Comparison of ENCODE assay signal across 9 cellular contexts in genomic region chr15:68056097-68056865, GRCh38. TPM values are rescaled to one million over a fixed set of nuclear protein-coding genes. Genes with fewer than 3 reads are reported as not detected.
DNase-seq lines count a peak whose midpoint lies in the region; ATAC-seq, FAIRE-seq and TF ChIP-seq lines count a peak whose summit lies in the region.
"Had no signal": no experiment of that assay in that cellular context is flagged by ENCODE, and none has a peak within 500 bp of the region (broad histone marks: within the 10 kb centered on the region; RNA-seq: fewer than 3 reads in every experiment).

No MANE protein-coding gene starts in this region.

- H3K4me2 ChIP-seq in keratinocyte (ENCODE audit: control insufficient read depth, extremely low read depth, insufficient read depth, low read depth, low read length) = peak overlapping the region; percentile 99

- H3K36me3 ChIP-seq in keratinocyte (ENCODE audit: control insufficient read depth in 2 of 2, extremely low read depth in 1 of 2, insufficient read depth in 2 of 2, low read length in 2 of 2) (peaks cover 0 to 2% of the 10 kb centered on the region in 2 experiments), thoracic aorta (no peaks in the 10 kb centered on the region)

- H2AFZ ChIP-seq in keratinocyte (ENCODE audit: control insufficient read depth, low read length) = no peak overlapping the region

- H3K4me1 Mint-ChIP-seq in activated CD8-positive, alpha-beta memory T cell treated with anti-CD3 and anti-CD28 coated beads, Interleukin-2, amount 10 ng/mL, durations not matched to agents 7 days and 5 days = peaks cover 40% of the 10 kb centered on the region
- peaks cover 39% of the 10 kb centered on the region for H3K4me1 Mint-ChIP-seq in activated CD8-positive, alpha-beta T cell treated with anti-CD3 and anti-CD28 coated beads, Interleukin-2, amount 10 ng/mL, durations not matched to agents 7 days and 5 days (ENCODE audit: low read depth)

- H3K79me2 ChIP-seq in keratinocyte (ENCODE audit: control insufficient read depth, insufficient read depth, low read length) = peaks cover 71% of the 10 kb centered on the region

- H3K9me3 ChIP-seq in keratinocyte (ENCODE audit: control insufficient read depth, low read depth, low read length) (no peaks in the 10 kb centered on the region), thoracic aorta (no peaks in the 10 kb centered on the region)

- H3K27ac ChIP-seq in keratinocyte (ENCODE audit: control insufficient read depth, insufficient read depth, low read length) (peak overlapping the region; percentile 78), thoracic aorta (no peak overlapping the region)
- H3K27ac ChIP-seq: C4-2B had no signal

- peak overlapping the region; percentile 93 for H3K9ac ChIP-seq in keratinocyte (ENCODE audit: control insufficient read depth, extremely low read depth, insufficient read depth, low read length)

- TF ChIP-seq CTCF in keratinocyte (optimal IDR thresholded peaks at IDR 0.05 in 1 of 3, IDR thresholded peaks at IDR 0.05 in 1 of 3, conservative IDR thresholded peaks at IDR 0.05 in 1 of 3; ENCODE audit: extremely low read depth in 1 of 3, insufficient read depth in 2 of 3, low read length in 3 of 3) (no peak), thoracic aorta (IDR thresholded peaks at IDR 0.05) (no peak)

- peaks cover 24% of the 10 kb centered on the region for H3K36me3 Mint-ChIP-seq in activated CD8-positive, alpha-beta memory T cell treated with anti-CD3 and anti-CD28 coated beads, Interleukin-2, amount 10 ng/mL, durations not matched to agents 7 days and 5 days
- H3K36me3 Mint-ChIP-seq in activated CD8-positive, alpha-beta T cell treated with anti-CD3 and anti-CD28 coated beads, Interleukin-2, amount 10 ng/mL, durations not matched to agents 7 days and 5 days (ENCODE audit: low read depth) = peaks cover 14% of the 10 kb centered on the region

- H3K27ac Mint-ChIP-seq in activated CD8-positive, alpha-beta memory T cell treated with anti-CD3 and anti-CD28 coated beads, Interleukin-2, amount 10 ng/mL, durations not matched to agents 7 days and 5 days = no peak overlapping the region
- H3K27ac Mint-ChIP-seq in activated CD8-positive, alpha-beta T cell treated with anti-CD3 and anti-CD28 coated beads, Interleukin-2, amount 10 ng/mL, durations not matched to agents 7 days and 5 days = no peak overlapping the region

- dilution Hi-C loops in keratinocyte (cut with MboI; ENCODE audit: extremely low pct_ligation_motif_present, low sequenced_read_pairs) = no loop called here

- H3K4me1 ChIP-seq in keratinocyte (ENCODE audit: control insufficient read depth, extremely low read depth, insufficient read depth, low read length) (peaks cover 26% of the 10 kb centered on the region), thoracic aorta (ENCODE audit: control insufficient read depth in 1 of 2, low read depth in 2 of 2) (peaks cover 34 to 35% of the 10 kb centered on the region in 2 donors)

- POLR2A ChIA-PET in activated CD8-positive, alpha-beta T cell treated with anti-CD3 and anti-CD28 coated beads, Interleukin-2, amount 10 ng/mL, durations not matched to agents 7 days and 5 days (lab: Charles Lee) = interaction anchor here (0.8 to 2.5 kb wide), 5 partner anchors 8 to 221 kb away, joined by 3 to 9 read pairs (median 5); partner anchors contain the start of gene FEM1B

- DNase-seq in activated CD8-positive, alpha-beta memory T cell treated with anti-CD3 and anti-CD28 coated beads, Interleukin-2, amount 10 ng/mL, durations not matched to agents 7 days and 5 days = no peak
- no peak for DNase-seq in activated CD8-positive, alpha-beta memory T cell treated with anti-CD3 and anti-CD28 coated beads, Interleukin-2, amount 50 U/mL, for 4 hours
- DNase-seq in activated CD8-positive, alpha-beta T cell treated with anti-CD3 and anti-CD28 coated beads, Interleukin-2, amount 10 ng/mL, durations not matched to agents 7 days and 5 days = no peak
- DNase-seq in keratinocyte (ENCODE audit: low read depth, low spot score) (no peak), thoracic aorta (ENCODE audit: low spot score) (no peak), left lobe of liver (ENCODE audit: low spot score) (no peak), NCI-H446 treated with DMSO at 0.1 percent for 48 hours (lab: John Stamatoyannopoulos, UW) (no peak)

- no peak for FAIRE-seq in keratinocyte (lab: Jason Lieb, UNC)

- peaks cover 7% of the 10 kb centered on the region for H3K9me3 Mint-ChIP-seq in activated CD8-positive, alpha-beta memory T cell treated with anti-CD3 and anti-CD28 coated beads, Interleukin-2, amount 10 ng/mL, durations not matched to agents 7 days and 5 days (ENCODE audit: low read depth)
- H3K9me3 Mint-ChIP-seq in activated CD8-positive, alpha-beta T cell treated with anti-CD3 and anti-CD28 coated beads, Interleukin-2, amount 10 ng/mL, durations not matched to agents 7 days and 5 days (ENCODE audit: insufficient read depth) = no peaks in the 10 kb centered on the region

- H4K20me1 ChIP-seq in keratinocyte (ENCODE audit: control insufficient read depth, extremely low read depth, insufficient read depth, low read length) = peaks cover 4% of the 10 kb centered on the region

- H3K4me3 Mint-ChIP-seq in activated CD8-positive, alpha-beta memory T cell treated with anti-CD3 and anti-CD28 coated beads, Interleukin-2, amount 10 ng/mL, durations not matched to agents 7 days and 5 days = peak overlapping the region; percentile 86
- peak overlapping the region; percentile 97 for H3K4me3 Mint-ChIP-seq in activated CD8-positive, alpha-beta T cell treated with anti-CD3 and anti-CD28 coated beads, Interleukin-2, amount 10 ng/mL, durations not matched to agents 7 days and 5 days

- CTCF ChIA-PET in activated CD8-positive, alpha-beta memory T cell treated with anti-CD3 and anti-CD28 coated beads, Interleukin-2, amount 10 ng/mL, durations not matched to agents 7 days and 5 days (lab: Charles Lee) = interaction anchor here (2.1 kb wide), 1 partner anchor 193 kb away, joined by 8 read pairs; no protein-coding TSS in a partner anchor
- CTCF ChIA-PET in activated CD8-positive, alpha-beta T cell treated with anti-CD3 and anti-CD28 coated beads, Interleukin-2, amount 10 ng/mL, durations not matched to agents 7 days and 5 days (lab: Charles Lee) = interaction anchor here (0.7 to 1.6 kb wide), 2 partner anchors 112 to 193 kb away, joined by 3 to 4 read pairs; no protein-coding TSS in a partner anchor

- no peak for ATAC-seq in activated CD8-positive, alpha-beta memory T cell treated with anti-CD3 and anti-CD28 coated beads, Interleukin-2, amount 10 ng/mL, durations not matched to agents 7 days and 5 days
- no peak for ATAC-seq in activated CD8-positive, alpha-beta T cell treated with anti-CD3 and anti-CD28 coated beads, Interleukin-2, amount 10 ng/mL, durations not matched to agents 7 days and 5 days
- ATAC-seq in thoracic aorta (ENCODE audit: insufficient number of reproducible peaks, low FRiP score, low read depth) (no peak), HG02938 (IDR thresholded peaks at IDR 0.05; ENCODE audit: unreplicated experiment) (no peak), left lobe of liver (no peak)

- H3K27me3 ChIP-seq in keratinocyte (ENCODE audit: control insufficient read depth, extremely low read depth, insufficient read depth, low read length) (no peaks in the 10 kb centered on the region), thoracic aorta (replicated peaks; ENCODE audit: insufficient read depth) (no peaks in the 10 kb centered on the region)

- no peaks in the 10 kb centered on the region for H3K9me1 ChIP-seq in keratinocyte (ENCODE audit: control insufficient read depth, extremely low read depth, insufficient read depth, low read length)

- H3K4me3 ChIP-seq in keratinocyte (ENCODE audit: control insufficient read depth in 2 of 3, extremely low read depth in 1 of 3, insufficient read depth in 2 of 3, low read depth in 1 of 3, low read length in 3 of 3) (peak overlapping the region; percentile 45 to 98 (median 95)), thoracic aorta (peak overlapping the region; percentile 87)

- H3K27me3 Mint-ChIP-seq in activated CD8-positive, alpha-beta memory T cell treated with anti-CD3 and anti-CD28 coated beads, Interleukin-2, amount 10 ng/mL, durations not matched to agents 7 days and 5 days = peaks cover 6% of the 10 kb centered on the region
- H3K27me3 Mint-ChIP-seq in activated CD8-positive, alpha-beta T cell treated with anti-CD3 and anti-CD28 coated beads, Interleukin-2, amount 10 ng/mL, durations not matched to agents 7 days and 5 days (ENCODE audit: low read depth) = peaks cover 5% of the 10 kb centered on the region

RNA-seq across cellular contexts. Expression of gene PIAS1, which starts 2.2 kb away (rescaled TPM):
- 10 to 100 TPM; 39.4 to 52.4 TPM for total RNA-seq in activated CD8-positive, alpha-beta memory T cell treated with anti-CD3 and anti-CD28 coated beads, Interleukin-2, amount 10 ng/mL, durations not matched to agents 7 days and 5 days
- total RNA-seq in activated CD8-positive, alpha-beta T cell treated with anti-CD3 and anti-CD28 coated beads, Interleukin-2, amount 10 ng/mL, durations not matched to agents 7 days and 5 days = 10 to 100 TPM; 40.6 to 44.2 TPM
- polyA plus RNA-seq in keratinocyte = 38.0 to 75.3 TPM (median 58.2 TPM) in 3 replicates
- 29.2 TPM for polyA plus RNA-seq in keratinocyte (2011; ENCODE audit: low read depth)
- 35.3 and 60.7 TPM in 2 replicates for polyA plus RNA-seq in keratinocyte (2011; cell fraction: cytosol; rRNA removed)
- polyA plus RNA-seq in keratinocyte (2011; cell fraction: nucleus; rRNA removed) = 143 and 177 TPM in 2 replicates
- 24.2 and 33.7 TPM in 2 replicates for polyA plus RNA-seq in keratinocyte (2012; ENCODE audit: low replicate concordance)
- polyA minus RNA-seq in keratinocyte = 24.3 to 133 TPM (median 108 TPM) in 3 replicates
- polyA minus RNA-seq in keratinocyte (2011; cell fraction: cytosol; rRNA and poly(A)+ RNA removed) = 26.3 TPM
- 77.1 and 130 TPM in 2 replicates for polyA minus RNA-seq in keratinocyte (2011; cell fraction: nucleus; rRNA and poly(A)+ RNA removed)
- 10 to 100 TPM; 45.1 to 74.1 TPM for total RNA-seq in thoracic aorta
- 13.2 TPM for total RNA-seq in left lobe of liver
